21 cellular contexts compared by ENCODE assay signal in genomic region chr5:151014680-151015343, GRCh38. TPM values are rescaled to one million over a fixed set of nuclear protein-coding genes. Genes with fewer than 3 reads are reported as not detected.
DNase-seq lines count a peak whose midpoint lies in the region; ATAC-seq, FAIRE-seq and TF ChIP-seq lines count a peak whose summit lies in the region.
"Had no signal": no experiment of that assay in that cellular context is flagged by ENCODE, and none has a peak within 500 bp of the region (broad histone marks: within the 10 kb centered on the region; RNA-seq: fewer than 3 reads in every experiment).

No MANE protein-coding gene starts in this region.

- ATAC-seq in psoas muscle (peak in 3 of 4 donors; percentile 5 to 56 (median 33)), GM21786 (IDR thresholded peaks at IDR 0.05; ENCODE audit: unreplicated experiment) (no peak)
- ATAC-seq: body of pancreas; naive thymus-derived CD4-positive, alpha-beta T cell had no signal

- H3K9ac ChIP-seq in adipocyte (ENCODE audit: low read length) (peak overlapping the region; percentile 10), kidney (ENCODE audit: low read length in 2 of 2) (peak overlapping the region in 1 of 2 donors; percentile 5)

- H3K36me3 ChIP-seq in adipocyte (ENCODE audit: control insufficient read depth, insufficient read depth, low read length, severe bottlenecking) (no peaks in the 10 kb centered on the region), kidney (ENCODE audit: control insufficient read depth in 1 of 2, insufficient read depth in 2 of 2, low read length in 2 of 2) (no peaks in the 10 kb centered on the region), psoas muscle (ENCODE audit: insufficient read depth in 1 of 2, low read depth in 1 of 2) (no peaks in the 10 kb centered on the region)

- H3K27ac ChIP-seq in kidney (ENCODE audit: low read depth in 2 of 2, low read length in 2 of 2) (peak overlapping the region; percentile 75 to 84), psoas muscle (peak overlapping the region; percentile 46)
- H3K27ac ChIP-seq: body of pancreas had no signal

- H3K4me1 ChIP-seq in adipocyte (ENCODE audit: control insufficient read depth, insufficient read depth, low read length) (peaks cover 35% of the 10 kb centered on the region), kidney (ENCODE audit: control insufficient read depth in 1 of 2, insufficient read depth in 1 of 2, low read depth in 1 of 2, low read length in 2 of 2) (peaks cover 8 to 41% of the 10 kb centered on the region in 2 donors), psoas muscle (peaks cover 4% of the 10 kb centered on the region)

- TF ChIP-seq CTCF in AG09319 (IDR thresholded peaks at IDR 0.05; ENCODE audit: low read depth, low read length) (no peak), kidney (IDR thresholded peaks at IDR 0.05; ENCODE audit: borderline replicate concordance, extremely low read depth, insufficient read depth) (no peak), psoas muscle (IDR thresholded peaks at IDR 0.05) (no peak)

- H3K27me3 ChIP-seq in adipocyte (replicated peaks; ENCODE audit: control insufficient read depth, insufficient read depth, low read length): no peaks in the 10 kb centered on the region
- no peaks in the 10 kb centered on the region for H3K27me3 ChIP-seq in psoas muscle (ENCODE audit: insufficient read depth in 3 of 3, low read length in 2 of 3)
- H3K27me3 ChIP-seq: body of pancreas had no signal

- WGBS in psoas muscle, 3 donors: 65 to 71% (median 66%) methylated on average over 4 of the region's 4 CpGs

- peak; percentile 72 for DNase-seq in AG09319 (ENCODE audit: extremely low read depth, low read depth)
- peak; percentile 69 for DNase-seq in adipocyte (ENCODE audit: low read depth)
- DNase-seq in kidney: no peak
- no peak for DNase-seq in psoas muscle
- DNase-seq in frontal cortex (ENCODE audit: low spot score in 2 of 2): no peak
- no peak for DNase-seq in GM19238 (ENCODE audit: insufficient read length, low spot score)
- DNase-seq in MV-4-11 (lab: John Stamatoyannopoulos, UW): no peak
- DNase-seq: activated CD4-positive, alpha-beta T cell treated with anti-CD3 and anti-CD28 coated beads, Interleukin-2, amount 50 U/mL, for 4 hours; activated naive CD4-positive, alpha-beta T cell treated with anti-CD3 and anti-CD28 coated beads, Interleukin-2, amount 50 U/mL, for 16 hours; body of pancreas; COR-L47; cortex of kidney; naive thymus-derived CD4-positive, alpha-beta T cell; NCI-H1694 treated with DMSO at 0.1 percent for 48 hours; NCI-H226; stimulated activated naive CD4-positive, alpha-beta T cell treated with Interleukin-2 at 50 U/mL for 16 hours; T-helper 1 cell had no signal

- H3K9me3 ChIP-seq in adipocyte (ENCODE audit: control insufficient read depth, low read length) (no peaks in the 10 kb centered on the region), kidney (ENCODE audit: control insufficient read depth in 1 of 2, low read length in 2 of 2) (no peaks in the 10 kb centered on the region), psoas muscle (no peaks in the 10 kb centered on the region)
- H3K9me3 ChIP-seq: body of pancreas had no signal

- H3K4me3 ChIP-seq in adipocyte (ENCODE audit: low read length) (no peak overlapping the region), kidney (ENCODE audit: low read length in 2 of 2) (no peak overlapping the region), psoas muscle (no peak overlapping the region)
- H3K4me3 ChIP-seq: body of pancreas had no signal

- FAIRE-seq in kidney (lab: Jason Lieb, UNC) (peak; percentile 78), frontal cortex (lab: Jason Lieb, UNC) (no peak)
- FAIRE-seq: endothelial cell of umbilical vein, urothelium cell line had no signal

- intact Hi-C loops in kidney (cut with DNase I): no loop called here
- intact Hi-C loops in psoas muscle (cut with DNase I): no loop called here

RNA-seq across cellular contexts. Expression of gene GPX3, which starts 5.6 kb away (rescaled TPM):
- total RNA-seq in kidney (1,327 TPM), psoas muscle (100 to 1,000 TPM; 447 to 852 (median 690) TPM), frontal cortex (4.1 TPM)
- polyA plus RNA-seq in kidney (ENCODE audit: insufficient read depth, low read depth, low replicate concordance) (27,893 TPM), psoas muscle (100 to 1,000 TPM; 551 to 766 (median 552) TPM)
- total RNA-seq: MCF 10A had no signal

Comparison
In these comparisons a context has a peak if more than half of its experiments do, and no peak if none do; other contexts are left out.
1. DNase-seq: peak in AG09319 (single experiment) and adipocyte (single experiment); none in kidney (single experiment), psoas muscle (0 of 2), frontal cortex (0 of 2), GM19238 (single experiment) and MV-4-11 (single experiment).
2. RNA of gene GPX3, which starts 5.6 kb away (total RNA-seq): 1,327 TPM in kidney (single experiment) and 447 to 852 TPM in psoas muscle; 4.1 TPM in frontal cortex (single experiment); every median in the first group is over 10 times any median in the second.